ENCODE assay signal across 35 cellular contexts in genomic region chr3:4743371-4743770, GRCh38.
DNase-seq lines count a peak whose midpoint lies in the region; ATAC-seq, FAIRE-seq and TF ChIP-seq lines count a peak whose summit lies in the region.
"Had no signal": no experiment of that assay in that cellular context is flagged by ENCODE, and none has a peak within 500 bp of the region (broad histone marks: within the 10 kb centered on the region; RNA-seq: fewer than 3 reads in every experiment).

No MANE protein-coding gene starts in this region.

- H3K23ac ChIP-seq in mesenchymal stem cell (ENCODE audit: low read length in 2 of 2) (no peak overlapping the region), trophoblast cell (ENCODE audit: low read length) (no peak overlapping the region)

- no peaks in the 10 kb centered on the region for H4K20me1 ChIP-seq in mammary epithelial cell (ENCODE audit: insufficient read depth, low read length)

- H2BK12ac ChIP-seq in mesenchymal stem cell (ENCODE audit: low read length in 2 of 2) (peak overlapping the region in 1 of 2 experiments; percentile 45), trophoblast cell (ENCODE audit: low read length) (no peak overlapping the region)

- WGBS in mammary epithelial cell (ENCODE audit: low coverage, missing lambda C conversion rate): 98% methylated on average over 3 of the region's 4 CpGs
- WGBS in mesenchymal stem cell: 94% methylated on average over 4 of the region's 4 CpGs
- 95 to 96% methylated on average over 4 of the region's 4 CpGs for WGBS in thyroid gland, 2 donors
- WGBS in trophoblast cell (ENCODE audit: extremely low coverage, insufficient coverage, insufficient read length): no CpG with 5 or more reads among the region's 4 CpGs

- intact Hi-C loops in breast epithelium (cut with DNase I; ENCODE audit: low total_unique reads) (no loop called here), mammary epithelial cell (cut with micrococcal nuclease) (no loop called here), thyroid gland (cut with DNase I) (no loop called here)
- intact Hi-C loops in activated CD8-positive, alpha-beta T cell treated with anti-CD3 and anti-CD28 coated beads for 36 hours (cut with micrococcal nuclease): loop anchor here (5.0 kb wide), 1 partner anchor 79 kb away; no protein-coding TSS in a partner anchor

- H2BK5ac ChIP-seq in mesenchymal stem cell (ENCODE audit: low read depth, low read length, poor library complexity, severe bottlenecking): no peak overlapping the region
- no peak overlapping the region for H2BK5ac ChIP-seq in trophoblast cell (ENCODE audit: low read depth, low read length, poor library complexity)

- H3K4me1 ChIP-seq in breast epithelium (peaks cover 13 to 14% of the 10 kb centered on the region in 2 donors), mammary epithelial cell (ENCODE audit: insufficient read depth, low read length) (peaks cover 35% of the 10 kb centered on the region), mesenchymal stem cell (ENCODE audit: control insufficient read depth, insufficient read depth, low read depth, low read length) (peaks cover 29% of the 10 kb centered on the region), thyroid gland (peaks cover 19 to 44% of the 10 kb centered on the region in 2 donors), trophoblast cell (ENCODE audit: control insufficient read depth in 1 of 2, insufficient read depth in 2 of 2, low read length in 2 of 2) (peaks cover 0 to 3% of the 10 kb centered on the region in 2 experiments)

- no peak overlapping the region for H2AFZ ChIP-seq in mammary epithelial cell (ENCODE audit: low read depth, low read length)
- no peak overlapping the region for H2AFZ ChIP-seq in mesenchymal stem cell (ENCODE audit: low read depth, low read length)
- no peak overlapping the region for H2AFZ ChIP-seq in trophoblast cell (ENCODE audit: insufficient read depth, low read length, poor library complexity)

- no peak overlapping the region for H4K91ac ChIP-seq in mesenchymal stem cell (ENCODE audit: low read length)
- H4K91ac ChIP-seq in trophoblast cell (ENCODE audit: low read depth, low read length): no peak overlapping the region

- H3K79me2 ChIP-seq in mammary epithelial cell (ENCODE audit: insufficient read depth, low read length) (no peaks in the 10 kb centered on the region), trophoblast cell (ENCODE audit: control insufficient read depth, insufficient read depth, low read length, poor library complexity) (no peaks in the 10 kb centered on the region)

- no peak overlapping the region for H2BK15ac ChIP-seq in mesenchymal stem cell (ENCODE audit: low read depth, poor library complexity, severe bottlenecking)

- no peak overlapping the region for H3K4me3 Mint-ChIP-seq in activated CD8-positive, alpha-beta T cell treated with anti-CD3 and anti-CD28 coated beads for 36 hours
- H3K4me3 Mint-ChIP-seq: activated naive CD4-positive, alpha-beta T cell treated with anti-CD3 and anti-CD28 coated beads for 36 hours; B cell; CD8-positive, alpha-beta memory T cell; memory B cell had no signal

- TF ChIP-seq CTCF in breast epithelium (IDR thresholded peaks at IDR 0.05): no peak
- no peak for TF ChIP-seq CTCF in mammary epithelial cell (conservative IDR thresholded peaks at IDR 0.05 in 1 of 2, IDR thresholded peaks at IDR 0.05 in 1 of 2; ENCODE audit: extremely low read depth in 1 of 2, insufficient read depth in 1 of 2, low read depth in 1 of 2, low read length in 2 of 2)
- no peak for TF ChIP-seq CTCF in activated CD8-positive, alpha-beta T cell treated with anti-CD3 and anti-CD28 coated beads for 36 hours (IDR thresholded peaks at IDR 0.05)
- TF ChIP-seq CTCF in thyroid gland (IDR thresholded peaks at IDR 0.05): no peak

- H3K9ac ChIP-seq in mammary epithelial cell (ENCODE audit: insufficient read depth, low read length): no peak overlapping the region
- no peak overlapping the region for H3K9ac ChIP-seq in mesenchymal stem cell (ENCODE audit: low read length)
- no peak overlapping the region for H3K9ac ChIP-seq in trophoblast cell (ENCODE audit: low read length)

- H3K4me2 ChIP-seq in mammary epithelial cell (ENCODE audit: insufficient read depth, low read depth, low read length) (no peak overlapping the region), mesenchymal stem cell (ENCODE audit: low read length, poor library complexity, severe bottlenecking) (no peak overlapping the region), trophoblast cell (ENCODE audit: low read length) (no peak overlapping the region)

- H3K36me3 Mint-ChIP-seq in activated CD8-positive, alpha-beta T cell treated with anti-CD3 and anti-CD28 coated beads for 36 hours (ENCODE audit: low read depth): peaks cover 48% of the 10 kb centered on the region

- H3K79me1 ChIP-seq in mesenchymal stem cell (replicated peaks; ENCODE audit: low read length, poor library complexity, severe bottlenecking) (no peaks in the 10 kb centered on the region), trophoblast cell (ENCODE audit: low read length) (no peaks in the 10 kb centered on the region)

- no peak for FAIRE-seq in GM19239 (lab: Jason Lieb, UNC)
- FAIRE-seq: endometrium, frontal cortex, GM12892, H54, urothelium cell line had no signal

- no TSS peak for BruUV-seq in mammary epithelial cell (replicated peaks; lab: Mats Ljungman, UMichigan)

- in situ Hi-C loops in mammary epithelial cell (cut with MboI; ENCODE audit: low sequenced_read_pairs in 2 of 2): no loop called here

- dilution Hi-C loops in mammary epithelial cell (cut with HindIII; ENCODE audit: low sequenced_read_pairs): no loop called here

- DNase-seq in breast epithelium (ENCODE audit: low spot score in 2 of 2) (no peak), mammary epithelial cell (no peak), mesenchymal stem cell (no peak), thyroid gland (no peak), GM19239 (ENCODE audit: insufficient read length, low spot score) (no peak), trophoblast cell (no peak)
- DNase-seq in activated CD8-positive, alpha-beta T cell treated with anti-CD3 and anti-CD28 coated beads for 36 hours: no peak
- DNase-seq: ACHN; activated CD4-positive, alpha-beta T cell treated with anti-CD3 and anti-CD28 coated beads for 48 hours; activated naive CD4-positive, alpha-beta T cell treated with anti-CD3 and anti-CD28 coated beads for 36 hours; activated T-cell treated with anti-CD3 and anti-CD28 coated beads, Interleukin-2, amount 50 U/mL, for 48 hours; body of pancreas; CD8-positive, alpha-beta memory T cell; DMS153; dorsolateral prefrontal cortex; hippocampal formation; IMR-90; NCI-H1092; NCI-H1694 treated with DMSO at 0.1 percent for 48 hours; NCI-H446; NCI-H748 treated with DMSO at 0.1 percent for 48 hours; sigmoid colon; stimulated activated CD4-positive, alpha-beta T cell treated with anti-CD3 and anti-CD28 coated beads, Interleukin-4, amount 100 ng/mL, for 24 hours; SW 1271; WERI-Rb-1 had no signal

- H4K8ac ChIP-seq in mesenchymal stem cell (ENCODE audit: low read length) (no peak overlapping the region), trophoblast cell (ENCODE audit: low read depth, low read length) (no peak overlapping the region)

- TF ChIP-seq POLR2A in breast epithelium (IDR thresholded peaks at IDR 0.05) (no peak), thyroid gland (IDR thresholded peaks at IDR 0.05) (no peak)

- H3K27me3 Mint-ChIP-seq in activated CD8-positive, alpha-beta T cell treated with anti-CD3 and anti-CD28 coated beads for 36 hours: no peaks in the 10 kb centered on the region
- H3K27me3 Mint-ChIP-seq: B cell; CD8-positive, alpha-beta memory T cell; memory B cell had no signal

- peaks cover 38% of the 10 kb centered on the region for H3K4me1 Mint-ChIP-seq in activated CD8-positive, alpha-beta T cell treated with anti-CD3 and anti-CD28 coated beads for 36 hours (ENCODE audit: low read depth)

- no peak overlapping the region for H3K4ac ChIP-seq in mesenchymal stem cell (ENCODE audit: low read depth in 1 of 2, low read length in 2 of 2)
- H3K4ac ChIP-seq in trophoblast cell (ENCODE audit: low read depth, low read length): no peak overlapping the region

- H2AK5ac ChIP-seq in mesenchymal stem cell (ENCODE audit: low read length, severe bottlenecking): peak overlapping the region; percentile 98
- no peak overlapping the region for H2AK5ac ChIP-seq in trophoblast cell (ENCODE audit: low read length)

- CTCF ChIA-PET in mammary epithelial cell (lab: Charles Lee; ENCODE audit: low non-redundant PET): no interaction called here
- CTCF ChIA-PET in activated CD8-positive, alpha-beta T cell treated with anti-CD3 and anti-CD28 coated beads for 36 hours (lab: Charles Lee): no interaction called here

- H4K12ac ChIP-seq in trophoblast cell (ENCODE audit: low read depth, low read length): no peak overlapping the region

- H3K36me3 ChIP-seq in breast epithelium: no peaks in the 10 kb centered on the region
- H3K36me3 ChIP-seq in mammary epithelial cell (ENCODE audit: insufficient read depth, low read length): no peaks in the 10 kb centered on the region
- no peaks in the 10 kb centered on the region for H3K36me3 ChIP-seq in mesenchymal stem cell (ENCODE audit: control insufficient read depth in 1 of 2, insufficient read depth in 2 of 2, low read depth in 1 of 2, low read length in 2 of 2)
- H3K36me3 ChIP-seq in thyroid gland: no peaks in the 10 kb centered on the region
- no peaks in the 10 kb centered on the region for H3K36me3 ChIP-seq in trophoblast cell (ENCODE audit: control insufficient read depth in 1 of 2, insufficient read depth in 2 of 2, low read length in 2 of 2)
- H3K36me3 ChIP-seq: suprapubic skin, WERI-Rb-1 had no signal

- H3K18ac ChIP-seq in mesenchymal stem cell (ENCODE audit: low read depth in 1 of 2, low read length in 2 of 2): no peak overlapping the region
- H3K18ac ChIP-seq in trophoblast cell (ENCODE audit: low read length): no peak overlapping the region

- POLR2A ChIA-PET in activated CD8-positive, alpha-beta T cell treated with anti-CD3 and anti-CD28 coated beads for 36 hours (lab: Charles Lee): interaction anchor here (1.1 kb wide), 1 partner anchor 53 kb away, joined by 3 read pairs; no protein-coding TSS in a partner anchor

- no peak overlapping the region for H3K14ac ChIP-seq in mesenchymal stem cell (ENCODE audit: low read length in 2 of 2)
- H3K14ac ChIP-seq in trophoblast cell (ENCODE audit: low read length): no peak overlapping the region

- H2BK120ac ChIP-seq in mesenchymal stem cell (ENCODE audit: low read depth, low read length) (no peak overlapping the region), trophoblast cell (ENCODE audit: insufficient read depth, low read length, poor library complexity) (no peak overlapping the region)

- H3K27me3 ChIP-seq in breast epithelium: no peaks in the 10 kb centered on the region
- no peaks in the 10 kb centered on the region for H3K27me3 ChIP-seq in mammary epithelial cell (ENCODE audit: insufficient read depth, low read length)
- no peaks in the 10 kb centered on the region for H3K27me3 ChIP-seq in mesenchymal stem cell (ENCODE audit: control insufficient read depth in 1 of 2, insufficient read depth in 1 of 2, low read length in 2 of 2)
- H3K27me3 ChIP-seq in thyroid gland: no peaks in the 10 kb centered on the region
- no peaks in the 10 kb centered on the region for H3K27me3 ChIP-seq in trophoblast cell (ENCODE audit: insufficient read depth, low read length)
- H3K27me3 ChIP-seq: body of pancreas, dorsolateral prefrontal cortex, sigmoid colon, suprapubic skin had no signal

- H3K27ac ChIP-seq in breast epithelium (peak overlapping the region; percentile 26 to 97), mammary epithelial cell (ENCODE audit: insufficient read depth, low read depth, low read length) (no peak overlapping the region), mesenchymal stem cell (ENCODE audit: low read length, poor library complexity, severe bottlenecking) (no peak overlapping the region), thyroid gland (peak overlapping the region in 2 of 3 donors; percentile 91 to 98), trophoblast cell (ENCODE audit: low read depth, low read length) (no peak overlapping the region)
- H3K27ac ChIP-seq: suprapubic skin, WERI-Rb-1 had no signal

- H3K9me3 ChIP-seq in breast epithelium (no peaks in the 10 kb centered on the region), mammary epithelial cell (replicated peaks; ENCODE audit: insufficient read depth, low read length) (no peaks in the 10 kb centered on the region), mesenchymal stem cell (ENCODE audit: control insufficient read depth, low read length) (no peaks in the 10 kb centered on the region), thyroid gland (no peaks in the 10 kb centered on the region), trophoblast cell (ENCODE audit: insufficient read depth, low read depth, low read length) (no peaks in the 10 kb centered on the region)
- H3K9me3 ChIP-seq: body of pancreas, sigmoid colon, suprapubic skin had no signal

- peaks cover 16% of the 10 kb centered on the region for H3K9me3 Mint-ChIP-seq in activated CD8-positive, alpha-beta T cell treated with anti-CD3 and anti-CD28 coated beads for 36 hours
- H3K9me3 Mint-ChIP-seq: memory B cell had no signal

- H3K4me3 ChIP-seq in breast epithelium (no peak overlapping the region), mammary epithelial cell (replicated peaks in 1 of 3; ENCODE audit: insufficient read depth in 1 of 3, low read depth in 2 of 3, low read length in 3 of 3) (no peak overlapping the region), mesenchymal stem cell (ENCODE audit: insufficient read depth in 1 of 2, low read depth in 1 of 2, low read length in 2 of 2) (no peak overlapping the region), thyroid gland (replicated peaks in 1 of 3) (no peak overlapping the region), trophoblast cell (ENCODE audit: low read depth, low read length) (no peak overlapping the region)
- H3K4me3 ChIP-seq: body of pancreas, dorsolateral prefrontal cortex, sigmoid colon, suprapubic skin had no signal

- no peak for ATAC-seq in activated CD8-positive, alpha-beta T cell treated with anti-CD3 and anti-CD28 coated beads for 36 hours
- no peak for ATAC-seq in GM19452 (IDR thresholded peaks at IDR 0.05; ENCODE audit: unreplicated experiment)
- ATAC-seq: body of pancreas had no signal

- H3K27ac Mint-ChIP-seq in activated CD8-positive, alpha-beta T cell treated with anti-CD3 and anti-CD28 coated beads for 36 hours: peak overlapping the region; percentile 44
- H3K27ac Mint-ChIP-seq: activated naive CD4-positive, alpha-beta T cell treated with anti-CD3 and anti-CD28 coated beads for 36 hours; B cell; memory B cell; progenitor cell of endocrine pancreas had no signal

Comparison
In these comparisons a context has a peak if more than half of its experiments do, and no peak if none do; other contexts are left out.
1. H3K27ac ChIP-seq: peak in breast epithelium (2 of 2) and thyroid gland (2 of 3); none in mammary epithelial cell (single experiment), mesenchymal stem cell (single experiment) and trophoblast cell (single experiment).